In genomic region chr11:86163221-86163876, GRCh38 we compare ENCODE assay signal across 8 cellular contexts.
DNase-seq lines count a peak whose midpoint lies in the region; ATAC-seq and TF ChIP-seq lines count a peak whose summit lies in the region.
"Not testable (repeated sequence)": the region's sequence is repeated elsewhere in the genome, so short reads cannot be mapped to it uniquely, and the experiment has no call there.

No MANE protein-coding gene starts in this region.

- H3K4me1 ChIP-seq in ACC112 (ENCODE audit: control insufficient read depth, insufficient read depth, low read length, unreplicated experiment) = peaks cover 23% of the 10 kb centered on the region
- H3K4me1 ChIP-seq in foreskin keratinocyte = peaks cover 36% of the 10 kb centered on the region
- peaks cover 22% of the 10 kb centered on the region for H3K4me1 ChIP-seq in lower lobe of right lung
- not testable (repeated sequence) for H3K4me1 ChIP-seq in skeletal muscle tissue (ENCODE audit: control insufficient read depth in 3 of 3, insufficient read depth in 3 of 3, low read length in 3 of 3)

- not testable (repeated sequence) for H3K27me3 ChIP-seq in ACC112 (ENCODE audit: insufficient read depth, low read length); foreskin keratinocyte; lower lobe of right lung (ENCODE audit: low read depth); skeletal muscle tissue (ENCODE audit: control insufficient read depth in 3 of 3, insufficient read depth in 3 of 3, low read length in 3 of 3)

- intact Hi-C loops in lower lobe of right lung (cut with DNase I) = not testable (repeated sequence)

- H3K9ac ChIP-seq in skeletal muscle tissue (ENCODE audit: low read depth in 1 of 3, low read length in 3 of 3) = not testable (repeated sequence)

- H3K79me2 ChIP-seq in ACC112 (ENCODE audit: control insufficient read depth, insufficient read depth, low read length, unreplicated experiment) = not testable (repeated sequence)

- TF ChIP-seq CTCF in choroid plexus epithelial cell (conservative IDR thresholded peaks at IDR 0.05; ENCODE audit: low read depth, low read length); foreskin keratinocyte (conservative IDR thresholded peaks at IDR 0.05); lower lobe of right lung (IDR thresholded peaks at IDR 0.05): not testable (repeated sequence)

- not testable (repeated sequence) for H3K36me3 ChIP-seq in ACC112 (ENCODE audit: insufficient read depth, low read length); lower lobe of right lung; skeletal muscle tissue (ENCODE audit: control insufficient read depth in 3 of 3, insufficient read depth in 3 of 3, low read length in 3 of 3)

- H2AFZ ChIP-seq in ACC112 (ENCODE audit: low read length, unreplicated experiment) = peak overlapping the region; percentile 75

- not testable (repeated sequence) for H3K9me3 ChIP-seq in lower lobe of right lung; skeletal muscle tissue (ENCODE audit: control insufficient read depth in 3 of 3, low read length in 3 of 3)

- DNase-seq in GF-D8 (lab: John Stamatoyannopoulos, UW) (peak; percentile 42), MV-4-11 (lab: John Stamatoyannopoulos, UW) (peak; percentile 55), SKM-1 treated with dmso at 0.1 percent for 144 hours (lab: John Stamatoyannopoulos, UW; ENCODE audit: unreplicated experiment) (peak; percentile 36), choroid plexus epithelial cell (ENCODE audit: low read depth) (peak; percentile 80), foreskin keratinocyte (peak in 1 of 2 donors; percentile 64)
- DNase-seq in lower lobe of right lung = not testable (repeated sequence)

- not testable (repeated sequence) for ATAC-seq in foreskin keratinocyte
- ATAC-seq in lower lobe of right lung = peak; percentile 52 to 62

- H3K4me3 ChIP-seq in ACC112 (ENCODE audit: low read depth, low read length); choroid plexus epithelial cell (ENCODE audit: low read depth, low read length); lower lobe of right lung; skeletal muscle tissue (ENCODE audit: low read length in 3 of 3): not testable (repeated sequence)

- H3K27ac ChIP-seq in ACC112 (ENCODE audit: low read depth, low read length) (peak overlapping the region; percentile 25; the same call in 1 of the 2 replicates), foreskin keratinocyte (peak overlapping the region; percentile 71), skeletal muscle tissue (ENCODE audit: low read depth, low read length) (peak overlapping the region; percentile 10)
- not testable (repeated sequence) for H3K27ac ChIP-seq in lower lobe of right lung
